Comparison of ENCODE assay signal across 22 cellular contexts in the genomic region with DNA sequence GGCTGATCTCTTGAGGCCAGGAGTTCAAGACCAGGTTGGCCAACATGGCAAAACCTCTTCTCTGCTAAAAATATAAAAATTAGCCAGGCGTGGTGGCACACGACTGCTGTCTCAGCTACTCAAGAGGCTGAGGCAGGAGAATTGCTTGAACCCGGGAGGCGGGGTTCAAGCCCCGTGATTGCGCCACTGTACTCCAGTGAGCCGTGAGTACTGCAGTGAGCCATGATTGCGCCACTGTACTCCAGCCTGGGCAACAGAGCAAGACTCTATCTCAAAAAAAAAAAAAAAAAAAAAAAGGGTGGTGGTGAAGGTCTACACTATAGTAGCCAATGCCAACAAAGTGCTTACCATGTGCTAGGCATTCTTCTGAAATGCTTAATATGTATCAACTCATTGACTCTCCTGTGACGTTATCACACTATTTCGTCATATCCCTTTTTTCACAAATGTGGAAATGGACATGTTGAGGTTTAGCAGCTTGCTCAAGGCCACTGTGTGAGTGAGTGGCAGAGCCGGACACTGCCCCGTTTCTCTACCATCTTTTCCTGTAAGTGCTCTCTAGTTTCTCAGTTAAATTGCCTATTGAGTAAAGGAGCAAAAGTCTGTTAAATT. TPM values are rescaled to one million over a fixed set of nuclear protein-coding genes. Genes with fewer than 3 reads are reported as not detected.
DNase-seq lines count a peak whose midpoint lies in the region; ATAC-seq and TF ChIP-seq lines count a peak whose summit lies in the region.
"Had no signal": no experiment of that assay in that cellular context is flagged by ENCODE, and none has a peak within 500 bp of the region (broad histone marks: within the 10 kb centered on the region; RNA-seq: fewer than 3 reads in every experiment).

No MANE protein-coding gene starts in this region.

- H3K4me1 Mint-ChIP-seq in stimulated activated naive CD8-positive, alpha-beta T cell treated with anti-CD3 and anti-CD28 coated beads, Interleukin-15, Interleukin-2, amounts not matched to agents 100 ng/mL and 50 ng/mL, for 24 hours (ENCODE audit: low read depth), result peaks cover 56% of the 10 kb centered on the region
- peaks cover 61% of the 10 kb centered on the region for H3K4me1 Mint-ChIP-seq in stimulated activated naive CD8-positive, alpha-beta T cell treated with anti-CD3 and anti-CD28 coated beads, Interleukin-15, amount 100 ng/mL, for 72 hours
- H3K4me1 Mint-ChIP-seq in T-helper 17 cell, result peaks cover 29% of the 10 kb centered on the region

- H3K27ac Mint-ChIP-seq in stimulated activated naive CD8-positive, alpha-beta T cell treated with anti-CD3 and anti-CD28 coated beads, Interleukin-15, Interleukin-2, amounts not matched to agents 100 ng/mL and 50 ng/mL, for 24 hours, result peak overlapping the region; percentile 87
- H3K27ac Mint-ChIP-seq in stimulated activated naive CD8-positive, alpha-beta T cell treated with anti-CD3 and anti-CD28 coated beads, Interleukin-15, amount 100 ng/mL, for 72 hours, result no peak overlapping the region
- peak overlapping the region; percentile 83 for H3K27ac Mint-ChIP-seq in T-helper 17 cell
- H3K27ac Mint-ChIP-seq: brain had no signal

- H3K36me3 ChIP-seq in left lung (peaks cover 0 to 15% of the 10 kb centered on the region in 2 donors), upper lobe of right lung (peaks cover 22% of the 10 kb centered on the region)
- H3K36me3 ChIP-seq: vagina had no signal

- no peaks in the 10 kb centered on the region for H3K27me3 Mint-ChIP-seq in stimulated activated naive CD8-positive, alpha-beta T cell treated with anti-CD3 and anti-CD28 coated beads, Interleukin-15, Interleukin-2, amounts not matched to agents 100 ng/mL and 50 ng/mL, for 24 hours
- no peaks in the 10 kb centered on the region for H3K27me3 Mint-ChIP-seq in stimulated activated naive CD8-positive, alpha-beta T cell treated with anti-CD3 and anti-CD28 coated beads, Interleukin-15, amount 100 ng/mL, for 72 hours
- no peaks in the 10 kb centered on the region for H3K27me3 Mint-ChIP-seq in T-helper 17 cell
- H3K27me3 Mint-ChIP-seq: brain had no signal

- H3K9me3 ChIP-seq in T-helper 17 cell (ENCODE audit: control insufficient read depth, low read length, poor library complexity, severe bottlenecking), result no peaks in the 10 kb centered on the region
- no peaks in the 10 kb centered on the region for H3K9me3 ChIP-seq in left lung
- H3K9me3 ChIP-seq in upper lobe of right lung, result no peaks in the 10 kb centered on the region
- H3K9me3 ChIP-seq: Caco-2, HAP-1, vagina had no signal

- H3K4me3 ChIP-seq in left lung (no peak overlapping the region), upper lobe of right lung (no peak overlapping the region)
- H3K4me3 ChIP-seq: HAP-1, vagina had no signal

- peaks cover 47% of the 10 kb centered on the region for H3K36me3 Mint-ChIP-seq in stimulated activated naive CD8-positive, alpha-beta T cell treated with anti-CD3 and anti-CD28 coated beads, Interleukin-15, Interleukin-2, amounts not matched to agents 100 ng/mL and 50 ng/mL, for 24 hours (ENCODE audit: low read depth)
- peaks cover 5% of the 10 kb centered on the region for H3K36me3 Mint-ChIP-seq in T-helper 17 cell (ENCODE audit: low read depth)

- DNase-seq in stimulated activated naive CD8-positive, alpha-beta T cell treated with anti-CD3 and anti-CD28 coated beads, Interleukin-15, amount 100 ng/mL, for 72 hours, result no peak
- DNase-seq in T-helper 17 cell (no peak), left lung (peak; percentile 75 to 91), upper lobe of right lung (peak; percentile 68), NCI-H128 (lab: John Stamatoyannopoulos, UW; ENCODE audit: unreplicated experiment) (no peak), DMS114 treated with DMSO at 0.1 percent for 48 hours (lab: John Stamatoyannopoulos, UW; ENCODE audit: unreplicated experiment) (no peak)
- DNase-seq: activated CD4-positive, alpha-beta T cell treated with anti-CD3 and anti-CD28 coated beads, Interleukin-2, amount 50 U/mL, for 48 hours; activated naive CD4-positive, alpha-beta T cell treated with anti-CD3 and anti-CD28 coated beads, Interleukin-2, amount 50 U/mL, for 16 hours; activated T-cell treated with anti-CD3 and anti-CD28 coated beads, Interleukin-2, amount 50 U/mL, for 1 hour; Caco-2; cortex of kidney; foreskin keratinocyte; midbrain; NCI-H1105; stimulated activated CD4-positive, alpha-beta T cell treated with anti-CD3 and anti-CD28 coated beads, Interleukin-15, amount 100 ng/mL, for 24 hours; stimulated activated naive CD4-positive, alpha-beta T cell treated with Interleukin-2 at 50 U/mL for 16 hours had no signal

- H3K9me3 Mint-ChIP-seq in stimulated activated naive CD8-positive, alpha-beta T cell treated with anti-CD3 and anti-CD28 coated beads, Interleukin-15, Interleukin-2, amounts not matched to agents 100 ng/mL and 50 ng/mL, for 24 hours, result no peaks in the 10 kb centered on the region
- no peaks in the 10 kb centered on the region for H3K9me3 Mint-ChIP-seq in stimulated activated naive CD8-positive, alpha-beta T cell treated with anti-CD3 and anti-CD28 coated beads, Interleukin-15, amount 100 ng/mL, for 72 hours
- H3K9me3 Mint-ChIP-seq: brain had no signal

- no peak for ATAC-seq in stimulated activated naive CD8-positive, alpha-beta T cell treated with anti-CD3 and anti-CD28 coated beads, Interleukin-15, amount 100 ng/mL, for 72 hours
- ATAC-seq in T-helper 17 cell (no peak), left lung (peak; percentile 48), upper lobe of right lung (peak; percentile 76), GM19467 (IDR thresholded peaks at IDR 0.05; ENCODE audit: unreplicated experiment) (no peak)
- ATAC-seq: foreskin keratinocyte, Panc1 had no signal

- no peak overlapping the region for H3K4me3 Mint-ChIP-seq in stimulated activated naive CD8-positive, alpha-beta T cell treated with anti-CD3 and anti-CD28 coated beads, Interleukin-15, Interleukin-2, amounts not matched to agents 100 ng/mL and 50 ng/mL, for 24 hours
- H3K4me3 Mint-ChIP-seq in stimulated activated naive CD8-positive, alpha-beta T cell treated with anti-CD3 and anti-CD28 coated beads, Interleukin-15, amount 100 ng/mL, for 72 hours, result no peak overlapping the region
- H3K4me3 Mint-ChIP-seq in T-helper 17 cell, result no peak overlapping the region
- H3K4me3 Mint-ChIP-seq: brain had no signal

- peaks cover 0 to 57% of the 10 kb centered on the region in 2 donors for H3K4me1 ChIP-seq in left lung
- H3K4me1 ChIP-seq in upper lobe of right lung, result peaks cover 13% of the 10 kb centered on the region
- H3K4me1 ChIP-seq: foreskin keratinocyte, vagina had no signal

- H3K27ac ChIP-seq in left lung, result peak overlapping the region in 1 of 2 donors; percentile 89
- no peak overlapping the region for H3K27ac ChIP-seq in upper lobe of right lung
- H3K27ac ChIP-seq: foreskin keratinocyte, vagina had no signal

- intact Hi-C loops in left lung (cut with DNase I) (loop anchor here in 1 of 2 donors (5.0 kb wide), 1 partner anchor 152 kb away; no protein-coding TSS in a partner anchor), upper lobe of right lung (cut with DNase I) (loop anchor here (5.0 kb wide), 1 partner anchor 147 kb away; no protein-coding TSS in a partner anchor)

- no peaks in the 10 kb centered on the region for H3K27me3 ChIP-seq in left lung
- no peaks in the 10 kb centered on the region for H3K27me3 ChIP-seq in upper lobe of right lung
- H3K27me3 ChIP-seq: foreskin keratinocyte, vagina had no signal

- TF ChIP-seq CTCF in left lung (IDR thresholded peaks at IDR 0.05) (no peak), upper lobe of right lung (IDR thresholded peaks at IDR 0.05) (no peak)

RNA-seq across cellular contexts. Expression of a gene that starts 59.6 kb away (rescaled TPM):
- total RNA-seq in T-helper 17 cell, result 10 to 100 TPM; 21.0 to 22.4 TPM
- 100 to 1,000 TPM; 187 to 196 TPM for total RNA-seq in left lung
- 188 TPM for total RNA-seq in upper lobe of right lung

Comparison
In these comparisons a context has a peak if more than half of its experiments do, and no peak if none do; other contexts are left out.
1. H3K27ac Mint-ChIP-seq: peak in stimulated activated naive CD8-positive, alpha-beta T cell treated with anti-CD3 and anti-CD28 coated beads, Interleukin-15, Interleukin-2, amounts not matched to agents 100 ng/mL and 50 ng/mL, for 24 hours (single experiment) and T-helper 17 cell (single experiment); none in stimulated activated naive CD8-positive, alpha-beta T cell treated with anti-CD3 and anti-CD28 coated beads, Interleukin-15, amount 100 ng/mL, for 72 hours (0 of 2).
2. ATAC-seq: peak in left lung (single experiment) and upper lobe of right lung (single experiment); none in stimulated activated naive CD8-positive, alpha-beta T cell treated with anti-CD3 and anti-CD28 coated beads, Interleukin-15, amount 100 ng/mL, for 72 hours (single experiment), T-helper 17 cell (single experiment) and GM19467 (single experiment).
3. DNase-seq: peak in left lung (2 of 2) and upper lobe of right lung (single experiment); none in stimulated activated naive CD8-positive, alpha-beta T cell treated with anti-CD3 and anti-CD28 coated beads, Interleukin-15, amount 100 ng/mL, for 72 hours (0 of 2), T-helper 17 cell (0 of 3), NCI-H128 (single experiment) and DMS114 treated with DMSO at 0.1 percent for 48 hours (single experiment).